Comparison of ENCODE assay signal across 8 cellular contexts in genomic region chr17:1491406-1492248, GRCh38. TPM values are rescaled to one million over a fixed set of nuclear protein-coding genes. Genes with fewer than 3 reads are reported as not detected.
DNase-seq lines count a peak whose midpoint lies in the region; ATAC-seq, FAIRE-seq and TF ChIP-seq lines count a peak whose summit lies in the region.

No MANE protein-coding gene starts in this region.

- H3K79me2 ChIP-seq in PC-9 (ENCODE audit: low read depth) = peaks cover 24% of the 10 kb centered on the region
- no peaks in the 10 kb centered on the region for H3K79me2 ChIP-seq in GM12878 (ENCODE audit: control insufficient read depth, insufficient read depth, low read length)

- WGBS in GM12878 (ENCODE audit: insufficient coverage, insufficient replicate concordance, low lambda C conversion rate, missing lambda C conversion rate) = 6% methylated on average over 16 of the region's 99 CpGs

- peaks cover 3% of the 10 kb centered on the region; the same call in 1 of the 2 replicates for H3K4me1 ChIP-seq in HEK293 (ENCODE audit: control insufficient read depth, insufficient read depth, low read length)
- H3K4me1 ChIP-seq in PC-9 (replicated peaks; ENCODE audit: insufficient read depth) = peaks cover 42% of the 10 kb centered on the region
- peaks cover 17% of the 10 kb centered on the region for H3K4me1 ChIP-seq in GM12878 (ENCODE audit: control insufficient read depth, insufficient read depth, low read length)
- H3K4me1 ChIP-seq in iPS-18a (ENCODE audit: control insufficient read depth, low read depth, low read length) = peaks cover 6% of the 10 kb centered on the region

- RAD21 ChIA-PET in GM12878 (lab: Charles Lee; ENCODE audit: unreplicated experiment) = no interaction called here

- no peaks in the 10 kb centered on the region for H4K20me1 ChIP-seq in PC-9 (ENCODE audit: insufficient read depth)
- no peaks in the 10 kb centered on the region for H4K20me1 ChIP-seq in GM12878 (ENCODE audit: control insufficient read depth, insufficient read depth)

- FAIRE-seq in GM12878 (lab: Jason Lieb, UNC) = no peak

- intact Hi-C loops in PC-9 (cut with micrococcal nuclease; ENCODE audit: unreplicated experiment) (loop anchor here (1.0 kb wide), 1 partner anchor 126 kb away; no protein-coding TSS in a partner anchor), GM12878 (cut with micrococcal nuclease; ENCODE audit: unreplicated experiment) (no loop called here)

- DNase-seq in NCI-H1436 (lab: John Stamatoyannopoulos, UW) = peak; percentile 8
- DNase-seq in NCI-H1436 treated with DMSO at 0.1 percent for 48 hours (lab: John Stamatoyannopoulos, UW) = no peak
- DNase-seq in PC-9 = peak in 1 of 2 experiments; percentile 65
- DNase-seq in GM12878 (ENCODE audit: low read depth, low spot score) = no peak
- DNase-seq in skeletal muscle cell (ENCODE audit: low read depth) = no peak

- H3F3A ChIP-seq in PC-9 (ENCODE audit: insufficient read depth, low read depth) = peaks cover 57% of the 10 kb centered on the region; the same call in 1 of the 2 replicates

- in situ Hi-C loops in GM12878 (cut with MboI) = no loop called here

- 0 out of 2 replicates have a peak, but pooled peaks have one; percentile 1 for TF ChIP-seq POLR2A in GM12878 (IDR thresholded peaks at IDR 0.05; ENCODE audit: low read depth, low read length)

- H3K9ac ChIP-seq in GM12878 (ENCODE audit: control insufficient read depth, insufficient read depth, low read length) (peak overlapping the region; percentile 67; the same call in 1 of the 2 replicates), iPS-18a (ENCODE audit: low read length) (peak overlapping the region; percentile 13)

- no peak for TF ChIP-seq RAD21 in GM12878 (IDR thresholded peaks at IDR 0.05; ENCODE audit: insufficient read depth, low read depth, low read length)

- H3K27me3 ChIP-seq in PC-9 (ENCODE audit: insufficient read depth, low read depth) (no peaks in the 10 kb centered on the region), GM12878 (replicated peaks in 1 of 2; ENCODE audit: control insufficient read depth in 2 of 2, insufficient read depth in 2 of 2, low read length in 1 of 2) (no peaks in the 10 kb centered on the region), iPS-18a (ENCODE audit: control insufficient read depth, insufficient read depth, low read length) (peaks cover 38% of the 10 kb centered on the region)

- H3K9me3 ChIP-seq in HEK293 (ENCODE audit: control insufficient read depth, insufficient read depth, low read depth, low read length) = no peaks in the 10 kb centered on the region
- no peaks in the 10 kb centered on the region for H3K9me3 ChIP-seq in PC-9 (ENCODE audit: insufficient read depth, low read depth)
- H3K9me3 ChIP-seq in GM12878 (replicated peaks; ENCODE audit: control insufficient read depth, insufficient read depth, low read length) = no peaks in the 10 kb centered on the region
- no peaks in the 10 kb centered on the region for H3K9me3 ChIP-seq in iPS-18a (ENCODE audit: control insufficient read depth, low read depth, low read length)

- H3K36me3 ChIP-seq in HEK293 (ENCODE audit: control insufficient read depth in 2 of 2, insufficient read depth in 1 of 2, low read length in 2 of 2) (peaks cover 0 to 28% of the 10 kb centered on the region in 2 experiments; a peak in 2 of 3 replicates), PC-9 (ENCODE audit: low read depth) (no peaks in the 10 kb centered on the region), GM12878 (ENCODE audit: control insufficient read depth in 2 of 2, insufficient read depth in 2 of 2, low read length in 1 of 2) (peaks cover 0 to 4% of the 10 kb centered on the region in 2 experiments; a peak in 1 of 4 replicates), iPS-18a (ENCODE audit: control insufficient read depth, low read depth, low read length) (no peaks in the 10 kb centered on the region)

- TF ChIP-seq EP300 in GM12878 (IDR thresholded peaks at IDR 0.05; ENCODE audit: borderline replicate concordance in 1 of 2, control insufficient read depth in 1 of 2, low read depth in 2 of 2, low read length in 2 of 2) = no peak

- SMC1A ChIA-PET in GM12878 (lab: Charles Lee; ENCODE audit: uncharacterized antibody, unreplicated experiment) = interaction anchor here (1.4 kb wide), 1 partner anchor 17 kb away, joined by 4 read pairs; no protein-coding TSS in a partner anchor

- BruUV-seq in PC-9 (replicated peaks; lab: Mats Ljungman, UMichigan) = TSS peak; percentile 1
- no TSS peak for BruUV-seq in GM12878 (replicated peaks; lab: Mats Ljungman, UMichigan)

- CTCF ChIA-PET in HEK293 (lab: Yijun Ruan, JAX) = interaction anchor here (0.6 to 2.0 kb wide), 2 partner anchors 42 to 126 kb away, joined by 3 to 5 read pairs; no protein-coding TSS in a partner anchor
- CTCF ChIA-PET in PC-9 (lab: Charles Lee) = interaction anchor here (1.0 kb wide), 1 partner anchor 24 kb away, joined by 3 read pairs; no protein-coding TSS in a partner anchor
- CTCF ChIA-PET in GM12878 (lab: Yijun Ruan, JAX) = interaction anchor here (1.2 kb wide), 2 partner anchors 24 to 125 kb away, joined by 3 to 5 read pairs; no protein-coding TSS in a partner anchor

- H3K27ac ChIP-seq in HEK293 (ENCODE audit: extremely low read depth, low read depth, low read length) (peak overlapping the region; percentile 85), PC-9 (no peak overlapping the region), GM12878 (ENCODE audit: control insufficient read depth, insufficient read depth) (peak overlapping the region; percentile 35), iPS-18a (ENCODE audit: low read length) (no peak overlapping the region)

- H3K9me2 ChIP-seq in PC-9 (ENCODE audit: insufficient read depth) = no peaks in the 10 kb centered on the region

- TF ChIP-seq CTCF in HEK293 (tag by site-specific recombination; IDR thresholded peaks at IDR 0.05) (no peak), PC-9 (conservative IDR thresholded peaks at IDR 0.05) (no peak), GM12878 (IDR thresholded peaks at IDR 0.05 in 2 of 3, conservative IDR thresholded peaks at IDR 0.05 in 1 of 3; ENCODE audit: control insufficient read depth in 2 of 3, extremely low read depth in 1 of 3, insufficient read depth in 1 of 3, low read depth in 3 of 3, low read length in 3 of 3) (no peak)

- peak overlapping the region; percentile 98 for H3K4me2 ChIP-seq in PC-9
- peak overlapping the region; percentile 99 for H3K4me2 ChIP-seq in GM12878 (ENCODE audit: control insufficient read depth, insufficient read depth)

- H2AFZ ChIP-seq in PC-9 (peak overlapping the region; percentile 85), GM12878 (ENCODE audit: control insufficient read depth, low read depth, low read length) (peak overlapping the region; percentile 81; the same call in 1 of the 2 replicates)

- ATAC-seq in GM12878 = peak; percentile 51
- no peak for ATAC-seq in HG02973 (IDR thresholded peaks at IDR 0.05; ENCODE audit: unreplicated experiment)

- peak overlapping the region; percentile 72 for H3K4me3 ChIP-seq in HEK293 (ENCODE audit: low read depth, low read length)
- peak overlapping the region; percentile 93 for H3K4me3 ChIP-seq in PC-9
- peak overlapping the region; percentile 96 for H3K4me3 ChIP-seq in GM12878
- peak overlapping the region; percentile 74 for H3K4me3 ChIP-seq in iPS-18a (ENCODE audit: low read length)
- peak overlapping the region; percentile 81 for H3K4me3 ChIP-seq in skeletal muscle cell (ENCODE audit: low read depth, low read length)

- POLR2A ChIA-PET in HEK293 (lab: Yijun Ruan, JAX) = interaction anchor here (1.0 to 1.9 kb wide), 4 partner anchors 18 to 33 kb away, joined by 3 to 9 read pairs (median 4); partner anchors contain the start of gene INPP5K
- POLR2A ChIA-PET in PC-9 (lab: Charles Lee; ENCODE audit: unreplicated experiment) = no interaction called here
- POLR2A ChIA-PET in GM12878 (lab: Charles Lee) = no interaction called here

RNA-seq across cellular contexts. Expression of gene MYO1C, which starts 0.9 kb away (rescaled TPM):
- total RNA-seq in PC-9 (2021) (237 and 261 TPM in 2 replicates), GM12878 (2014; rRNA removed) (32.4 and 40.4 TPM in 2 replicates), GM12878 (2014; rRNA removed; fragmentation: Illumina TruSeq; extraction: Trizol) (23.7 and 26.1 TPM in 2 replicates), GM12878 (2021) (92.0 and 93.4 TPM in 2 replicates)
- total RNA-seq in GM12878 (2013; cell fraction: nucleolus; rRNA removed) = 95.5 and 115 TPM in 2 replicates
- polyA plus RNA-seq in GM12878 (2011; ENCODE audit: low read depth) = 59.3 TPM
- polyA plus RNA-seq in GM12878 (2011; rRNA removed) (26.0 and 54.0 TPM in 2 replicates), GM12878 (2014; fragmentation: Illumina TruSeq; extraction: Trizol) (26.3 and 39.5 TPM in 2 replicates), GM12878 (2014; fragmentation: Nextera tagmentation; extraction: Ambion mirVana) (1 to 10 TPM; 1.2 to 3.6 TPM), GM12878 (2014; rRNA removed) (51.1 and 59.3 TPM in 2 replicates), GM12878 (2016; fragmentation: Nextera tagmentation; extraction: Ambion mirVana) (10 to 100 TPM; 32.1 to 33.6 TPM)
- 42.2 and 49.6 TPM in 2 replicates for polyA plus RNA-seq in GM12878 (2011; cell fraction: cytosol; rRNA removed)
- polyA plus RNA-seq in GM12878 (2011; cell fraction: nucleus; rRNA removed) = 105 and 115 TPM in 2 replicates
- 58.9 and 78.3 TPM in 2 replicates for polyA plus RNA-seq in GM12878 (2012)
- polyA minus RNA-seq in GM12878 (2011; rRNA and poly(A)+ RNA removed) = 112 and 124 TPM in 2 replicates
- 23.8 and 35.1 TPM in 2 replicates for polyA minus RNA-seq in GM12878 (2011; cell fraction: cytosol; rRNA and poly(A)+ RNA removed)
- 52.8 and 76.2 TPM in 2 replicates for polyA minus RNA-seq in GM12878 (2011; cell fraction: nucleus; rRNA and poly(A)+ RNA removed)

RNA-seq across cellular contexts. Expression of gene INPP5K, which starts 24.8 kb away (rescaled TPM):
- 41.9 and 42.9 TPM in 2 replicates for total RNA-seq in PC-9 (2021)
- 15.8 and 18.2 TPM in 2 replicates for total RNA-seq in GM12878 (2013; cell fraction: nucleolus; rRNA removed)
- 28.9 and 33.9 TPM in 2 replicates for total RNA-seq in GM12878 (2014; rRNA removed)
- total RNA-seq in GM12878 (2014; rRNA removed; fragmentation: Illumina TruSeq; extraction: Trizol) = 11.1 and 11.7 TPM in 2 replicates
- total RNA-seq in GM12878 (2021) = 20.5 and 23.1 TPM in 2 replicates
- 20.9 TPM for polyA plus RNA-seq in GM12878 (2011; ENCODE audit: low read depth)
- polyA plus RNA-seq in GM12878 (2011; rRNA removed) = 22.4 and 29.0 TPM in 2 replicates
- polyA plus RNA-seq in GM12878 (2011; cell fraction: cytosol; rRNA removed) = 25.8 and 27.6 TPM in 2 replicates
- polyA plus RNA-seq in GM12878 (2011; cell fraction: nucleus; rRNA removed) = 37.6 and 47.7 TPM in 2 replicates
- polyA plus RNA-seq in GM12878 (2012) = 17.1 and 22.6 TPM in 2 replicates
- polyA plus RNA-seq in GM12878 (2014; fragmentation: Illumina TruSeq; extraction: Trizol) = 16.3 and 16.4 TPM in 2 replicates
- 1 to 10 TPM in 1 of 2 experiments, under 1 TPM in 1; 0.58 to 1.5 TPM for polyA plus RNA-seq in GM12878 (2014; fragmentation: Nextera tagmentation; extraction: Ambion mirVana)
- polyA plus RNA-seq in GM12878 (2014; rRNA removed) = 38.9 and 41.2 TPM in 2 replicates
- polyA plus RNA-seq in GM12878 (2016; fragmentation: Nextera tagmentation; extraction: Ambion mirVana) = 10 to 100 TPM; 23.6 to 26.7 TPM
- polyA minus RNA-seq in GM12878 (2011; rRNA and poly(A)+ RNA removed) = 34.2 and 37.1 TPM in 2 replicates
- 11.6 and 18.7 TPM in 2 replicates for polyA minus RNA-seq in GM12878 (2011; cell fraction: cytosol; rRNA and poly(A)+ RNA removed)
- 16.7 and 31.7 TPM in 2 replicates for polyA minus RNA-seq in GM12878 (2011; cell fraction: nucleus; rRNA and poly(A)+ RNA removed)

RNA-seq across cellular contexts. Expression of gene CRK, which starts 35.6 kb away (rescaled TPM):
- total RNA-seq in PC-9 (2021) (57.1 and 57.9 TPM in 2 replicates), GM12878 (2014; rRNA removed) (21.2 and 24.0 TPM in 2 replicates), GM12878 (2014; rRNA removed; fragmentation: Illumina TruSeq; extraction: Trizol) (20.6 and 21.3 TPM in 2 replicates), GM12878 (2021) (20.4 and 21.1 TPM in 2 replicates)
- total RNA-seq in GM12878 (2013; cell fraction: nucleolus; rRNA removed) = 23.8 and 24.9 TPM in 2 replicates
- polyA plus RNA-seq in GM12878 (2011; ENCODE audit: low read depth) = 4.2 TPM
- polyA plus RNA-seq in GM12878 (2011; rRNA removed) (23.8 and 26.8 TPM in 2 replicates), GM12878 (2014; fragmentation: Illumina TruSeq; extraction: Trizol) (19.9 and 21.8 TPM in 2 replicates), GM12878 (2014; fragmentation: Nextera tagmentation; extraction: Ambion mirVana) (10 to 100 TPM; 11.1 to 11.3 TPM), GM12878 (2014; rRNA removed) (18.3 and 19.7 TPM in 2 replicates), GM12878 (2016; fragmentation: Nextera tagmentation; extraction: Ambion mirVana) (10 to 100 TPM; 17.7 to 21.7 TPM)
- polyA plus RNA-seq in GM12878 (2011; cell fraction: cytosol; rRNA removed) = 14.6 and 15.0 TPM in 2 replicates
- polyA plus RNA-seq in GM12878 (2011; cell fraction: nucleus; rRNA removed) = 5.2 and 8.8 TPM in 2 replicates
- polyA plus RNA-seq in GM12878 (2012) = 5.6 and 8.6 TPM in 2 replicates
- 22.0 and 30.1 TPM in 2 replicates for polyA minus RNA-seq in GM12878 (2011; rRNA and poly(A)+ RNA removed)
- polyA minus RNA-seq in GM12878 (2011; cell fraction: cytosol; rRNA and poly(A)+ RNA removed) = 7.9 and 8.0 TPM in 2 replicates
- 4.1 and 8.1 TPM in 2 replicates for polyA minus RNA-seq in GM12878 (2011; cell fraction: nucleus; rRNA and poly(A)+ RNA removed)

Comparison
In these comparisons a context has a peak if more than half of its experiments do, and no peak if none do; other contexts are left out.
1. H3K27ac ChIP-seq: peak in HEK293 (single experiment) and GM12878 (single experiment); none in PC-9 (single experiment) and iPS-18a (single experiment).
2. Peak in every context shown above with its lines, with median percentiles within 50 percentile points of each other: H3K4me3 ChIP-seq.